In genomic region chr15:43663333-43663732, GRCh38 we compare ENCODE assay signal across 3 cellular contexts. TPM values are rescaled to one million over a fixed set of nuclear protein-coding genes. Genes with fewer than 3 reads are reported as not detected.
"Had no signal": no experiment of that assay in that cellular context is flagged by ENCODE, and none has a peak within 500 bp of the region (broad histone marks: within the 10 kb centered on the region; RNA-seq: fewer than 3 reads in every experiment).

No MANE protein-coding gene starts in this region.

RNA-seq across cellular contexts. Expression of gene CKMT1A, which starts 30.3 kb away (rescaled TPM):
- total RNA-seq: M059J, Right ventricle myocardium superior, SJSA1 had no signal

RNA-seq across cellular contexts. Expression of gene STRC, which starts 44.7 kb away (rescaled TPM):
- total RNA-seq: M059J, Right ventricle myocardium superior, SJSA1 had no signal
